Comparison of ENCODE assay signal across 1 cellular context in genomic region chr1:151891515-151891914, GRCh38.
TF ChIP-seq lines count a peak whose summit lies in the region.

No MANE protein-coding gene starts in this region.

TF ChIP-seq in endothelial cell of umbilical vein, 7 proteins besides CTCF, POLR2A, EP300 and RAD21:
- TF ChIP-seq MAX (IDR thresholded peaks at IDR 0.05; ENCODE audit: insufficient read depth, insufficient read length) (no peak), MYC (IDR thresholded peaks at IDR 0.05; ENCODE audit: low read depth, low read length) (no peak), EZH2 (IDR thresholded peaks at IDR 0.05; ENCODE audit: borderline replicate concordance, low read depth, low read length, severe bottlenecking) (no peak), GATA2 (IDR thresholded peaks at IDR 0.05; ENCODE audit: insufficient read depth, insufficient read length, low read depth, low read length) (no peak), POLR2AphosphoS5 (IDR thresholded peaks at IDR 0.05; ENCODE audit: insufficient read depth, low read depth, low read length) (no peak), FOS (IDR thresholded peaks at IDR 0.05; ENCODE audit: borderline replicate concordance, insufficient read depth, low read length) (no peak)
